In the genomic region with DNA sequence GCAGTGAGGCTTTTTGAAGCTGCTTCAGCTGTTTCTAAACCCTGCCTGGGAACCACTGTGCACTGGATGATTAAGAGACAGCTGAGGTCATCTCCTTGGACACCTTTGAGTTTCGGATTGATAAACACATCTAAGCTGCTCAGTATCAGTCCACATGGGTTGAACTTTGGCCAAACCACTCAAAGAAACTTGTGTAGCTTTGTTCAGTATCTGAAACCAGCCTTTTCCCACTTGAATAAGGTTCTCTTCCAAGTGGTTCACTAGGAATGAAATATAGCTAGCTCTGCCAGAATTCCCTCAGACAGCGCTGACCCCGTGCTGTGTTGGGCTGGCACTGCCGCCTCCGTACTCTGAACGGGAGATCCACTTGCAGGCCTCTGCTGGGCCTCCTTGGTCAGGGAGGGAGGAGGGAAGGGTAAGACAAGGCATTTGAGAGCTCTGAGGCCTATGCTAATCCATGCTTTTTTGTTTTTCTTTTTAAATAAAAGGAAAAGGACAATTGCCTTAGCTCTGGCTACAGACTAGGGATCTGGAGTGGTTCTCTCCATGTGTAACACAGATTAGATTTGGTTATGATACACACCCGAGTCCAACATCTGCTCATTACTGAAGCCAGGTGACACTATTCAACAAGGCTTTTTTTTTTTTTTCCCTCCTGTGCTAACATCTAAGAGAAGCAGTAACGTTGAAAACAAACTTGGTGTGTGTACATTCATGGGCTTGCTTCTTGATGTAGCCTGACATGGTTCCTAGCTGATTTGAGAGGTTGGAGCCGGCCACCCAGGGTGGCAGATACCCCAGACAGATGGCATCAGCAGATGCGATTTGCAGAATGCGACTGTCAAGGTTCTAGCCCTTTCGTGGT, we compare ENCODE assay signal across 9 cellular contexts.
DNase-seq lines count a peak whose midpoint lies in the region; ATAC-seq and TF ChIP-seq lines count a peak whose summit lies in the region.
"Had no signal": no experiment of that assay in that cellular context is flagged by ENCODE, and none has a peak within 500 bp of the region (broad histone marks: within the 10 kb centered on the region; RNA-seq: fewer than 3 reads in every experiment).

No MANE protein-coding gene starts in this region.

- H3K4me1 Mint-ChIP-seq in T-helper 2 cell treated with Interferon-gamma antibody and Interleukin-4, amounts not matched to agents 5 μg/mL and 100 μg/mL, for 36 hours (ENCODE audit: low read depth) = peaks cover 38% of the 10 kb centered on the region

- no peaks in the 10 kb centered on the region for H3K9me3 ChIP-seq in fibroblast of lung (ENCODE audit: control insufficient read depth, insufficient read depth, low read depth, low read length)

- H3K27ac Mint-ChIP-seq in T-helper 2 cell treated with Interferon-gamma antibody and Interleukin-4, amounts not matched to agents 5 μg/mL and 100 μg/mL, for 36 hours = no peak overlapping the region

- peak; percentile 23 to 46 for DNase-seq in SHP77 (lab: John Stamatoyannopoulos, UW)
- DNase-seq in SHP77 treated with DMSO at 0.1 percent for 48 hours (lab: John Stamatoyannopoulos, UW) = no peak
- DNase-seq in NCI-H2171 treated with DMSO at 0.1 percent for 48 hours (lab: John Stamatoyannopoulos, UW) = peak; percentile 89
- peak; percentile 78 to 96 for DNase-seq in fibroblast of lung (ENCODE audit: low read depth in 2 of 2)
- no peak for DNase-seq in GM19238 (ENCODE audit: insufficient read length, low spot score)
- no peak for DNase-seq in T-helper 2 cell treated with Interferon-gamma antibody and Interleukin-4, amounts not matched to agents 5 μg/mL and 100 μg/mL, for 36 hours (ENCODE audit: low spot score)

- H3K27me3 ChIP-seq in fibroblast of lung (ENCODE audit: control insufficient read depth, insufficient read depth, low read length) = no peaks in the 10 kb centered on the region
- H3K27me3 ChIP-seq in rectal smooth muscle tissue (ENCODE audit: control insufficient read depth, insufficient read depth, low read length) = no peaks in the 10 kb centered on the region

- H2AFZ ChIP-seq in fibroblast of lung (ENCODE audit: low read length) = no peak overlapping the region

- H3K4me3 ChIP-seq in fibroblast of lung (replicated peaks in 1 of 4; ENCODE audit: control extremely low read depth in 1 of 4, insufficient read depth in 1 of 4, low read depth in 3 of 4, low read length in 4 of 4) = no peak overlapping the region
- no peak overlapping the region for H3K4me3 ChIP-seq in rectal smooth muscle tissue (ENCODE audit: low read length)

- peak; percentile 94 for ATAC-seq in HG02571 (IDR thresholded peaks at IDR 0.05; ENCODE audit: unreplicated experiment)

- H3K4me1 ChIP-seq in fibroblast of lung (ENCODE audit: control insufficient read depth, extremely low read depth, insufficient read depth, low read length) (peaks cover 10% of the 10 kb centered on the region), rectal smooth muscle tissue (ENCODE audit: control insufficient read depth, insufficient read depth, low read length) (peaks cover 27% of the 10 kb centered on the region)

- no peak overlapping the region for H3K4me2 ChIP-seq in fibroblast of lung (ENCODE audit: extremely low read depth, insufficient read depth, low read length)

- H4K20me1 ChIP-seq in fibroblast of lung (ENCODE audit: control insufficient read depth, extremely low read depth, insufficient read depth, low read length) = no peaks in the 10 kb centered on the region

- peaks cover 5% of the 10 kb centered on the region for H3K79me2 ChIP-seq in fibroblast of lung (ENCODE audit: control insufficient read depth, insufficient read depth, low read length)

- no peaks in the 10 kb centered on the region for H3K36me3 ChIP-seq in fibroblast of lung (ENCODE audit: control insufficient read depth, insufficient read depth, low read length)
- H3K36me3 ChIP-seq in rectal smooth muscle tissue (ENCODE audit: control insufficient read depth, insufficient read depth, low read length) = peaks cover 2% of the 10 kb centered on the region

- TF ChIP-seq CTCF in fibroblast of lung (conservative IDR thresholded peaks at IDR 0.05 in 1 of 2, IDR thresholded peaks at IDR 0.05 in 1 of 2; ENCODE audit: low read depth in 1 of 2, low read length in 2 of 2) = no peak

- peaks cover 21% of the 10 kb centered on the region for H3K36me3 Mint-ChIP-seq in T-helper 2 cell treated with Interferon-gamma antibody and Interleukin-4, amounts not matched to agents 5 μg/mL and 100 μg/mL, for 36 hours (ENCODE audit: low read depth)

- H3K27me3 Mint-ChIP-seq in T-helper 2 cell treated with Interferon-gamma antibody and Interleukin-4, amounts not matched to agents 5 μg/mL and 100 μg/mL, for 36 hours (ENCODE audit: low read depth) = no peaks in the 10 kb centered on the region

- H3K4me3 Mint-ChIP-seq in T-helper 2 cell treated with Interferon-gamma antibody and Interleukin-4, amounts not matched to agents 5 μg/mL and 100 μg/mL, for 36 hours = no peak overlapping the region

- no peaks in the 10 kb centered on the region for H3K9me3 Mint-ChIP-seq in T-helper 2 cell treated with Interferon-gamma antibody and Interleukin-4, amounts not matched to agents 5 μg/mL and 100 μg/mL, for 36 hours

- H3K9ac ChIP-seq in fibroblast of lung (ENCODE audit: insufficient read depth, low read length) = no peak overlapping the region
- H3K9ac ChIP-seq in rectal smooth muscle tissue (ENCODE audit: low read length) = no peak overlapping the region

- H3K27ac ChIP-seq in fibroblast of lung (ENCODE audit: insufficient read depth, low read length) (peak overlapping the region; percentile 29), rectal smooth muscle tissue (ENCODE audit: low read depth, low read length) (peak overlapping the region; percentile 49)
- H3K27ac ChIP-seq: VCaP had no signal

Comparison
In these comparisons a context has a peak if more than half of its experiments do, and no peak if none do; other contexts are left out.
1. DNase-seq: peak in SHP77 (2 of 2), NCI-H2171 treated with DMSO at 0.1 percent for 48 hours (single experiment) and fibroblast of lung (2 of 2); none in SHP77 treated with DMSO at 0.1 percent for 48 hours (single experiment), GM19238 (single experiment) and T-helper 2 cell treated with Interferon-gamma antibody and Interleukin-4, amounts not matched to agents 5 μg/mL and 100 μg/mL, for 36 hours (single experiment).